ENCODE assay signal across 1 cellular context in genomic region chr11:57937431-57937830, GRCh38.
TF ChIP-seq lines count a peak whose summit lies in the region.

No MANE protein-coding gene starts in this region.

TF ChIP-seq in GM23338, 12 proteins besides CTCF, POLR2A, EP300 and RAD21 (continued from another document):
- no peak for TF ChIP-seq ZNF462 (CRISPR knock-in tag; IDR thresholded peaks at IDR 0.05)
- no peak for TF ChIP-seq STAT1 (IDR thresholded peaks at IDR 0.05; ENCODE audit: unreplicated experiment)
- TF ChIP-seq JUNB (IDR thresholded peaks at IDR 0.05; ENCODE audit: unreplicated experiment), result no peak
- TF ChIP-seq POLR2AphosphoS5 (IDR thresholded peaks at IDR 0.05; ENCODE audit: low read depth), result no peak
- TF ChIP-seq, protein P1, sequence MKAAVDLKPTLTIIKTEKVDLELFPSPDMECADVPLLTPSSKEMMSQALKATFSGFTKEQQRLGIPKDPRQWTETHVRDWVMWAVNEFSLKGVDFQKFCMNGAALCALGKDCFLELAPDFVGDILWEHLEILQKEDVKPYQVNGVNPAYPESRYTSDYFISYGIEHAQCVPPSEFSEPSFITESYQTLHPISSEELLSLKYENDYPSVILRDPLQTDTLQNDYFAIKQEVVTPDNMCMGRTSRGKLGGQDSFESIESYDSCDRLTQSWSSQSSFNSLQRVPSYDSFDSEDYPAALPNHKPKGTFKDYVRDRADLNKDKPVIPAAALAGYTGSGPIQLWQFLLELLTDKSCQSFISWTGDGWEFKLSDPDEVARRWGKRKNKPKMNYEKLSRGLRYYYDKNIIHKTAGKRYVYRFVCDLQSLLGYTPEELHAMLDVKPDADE (IDR thresholded peaks at IDR 0.05), result no peak
- TF ChIP-seq EZH2phosphoT487 (IDR thresholded peaks at IDR 0.05; ENCODE audit: unreplicated experiment), result no peak
- no peak for TF ChIP-seq EZH2 (IDR thresholded peaks at IDR 0.05; ENCODE audit: low read depth, unreplicated experiment)
- TF ChIP-seq ZNF331 (CRISPR knock-in tag; IDR thresholded peaks at IDR 0.05; ENCODE audit: low read depth), result no peak
- no peak for TF ChIP-seq NANOG (IDR thresholded peaks at IDR 0.05; ENCODE audit: borderline replicate concordance)
- TF ChIP-seq ZNF114 (CRISPR knock-in tag; IDR thresholded peaks at IDR 0.05), result no peak
- TF ChIP-seq REST (IDR thresholded peaks at IDR 0.05; ENCODE audit: unreplicated experiment), result no peak
